In the genomic region with DNA sequence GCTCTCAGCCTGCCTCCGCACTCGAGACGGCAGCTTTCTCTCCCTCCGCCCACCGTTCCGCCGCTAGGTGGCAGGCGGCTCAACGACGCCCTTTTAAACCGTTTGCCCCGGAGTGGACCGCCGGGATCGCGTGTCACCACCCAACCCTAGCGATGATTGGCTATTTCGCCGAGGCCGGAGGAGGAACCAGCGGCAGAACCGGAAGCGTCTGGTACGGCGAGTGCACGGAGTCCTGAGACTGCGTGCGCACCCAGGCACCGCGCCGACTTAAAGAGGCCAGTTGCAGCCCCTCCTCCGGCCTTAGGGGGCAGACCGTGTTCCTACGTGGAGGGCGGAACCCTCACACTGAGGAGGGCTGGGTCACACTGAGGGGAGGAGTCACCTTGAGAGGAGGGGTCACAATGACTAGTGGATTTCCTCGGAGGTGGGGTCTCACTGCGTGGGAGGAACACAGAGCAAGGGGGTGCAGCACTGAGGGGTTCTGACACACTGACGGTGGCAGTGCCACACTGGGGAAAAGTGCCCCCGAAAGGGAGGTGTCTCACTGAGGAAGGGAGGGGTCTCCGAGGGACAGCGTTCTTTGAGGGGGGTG, we compare ENCODE assay signal across 1 cellular context.
TF ChIP-seq lines count a peak whose summit lies in the region.

No MANE protein-coding gene starts in this region.

TF ChIP-seq in HEK293, 187 proteins besides CTCF, POLR2A, EP300 and RAD21 (continued from another document):
- TF ChIP-seq, protein P1, sequence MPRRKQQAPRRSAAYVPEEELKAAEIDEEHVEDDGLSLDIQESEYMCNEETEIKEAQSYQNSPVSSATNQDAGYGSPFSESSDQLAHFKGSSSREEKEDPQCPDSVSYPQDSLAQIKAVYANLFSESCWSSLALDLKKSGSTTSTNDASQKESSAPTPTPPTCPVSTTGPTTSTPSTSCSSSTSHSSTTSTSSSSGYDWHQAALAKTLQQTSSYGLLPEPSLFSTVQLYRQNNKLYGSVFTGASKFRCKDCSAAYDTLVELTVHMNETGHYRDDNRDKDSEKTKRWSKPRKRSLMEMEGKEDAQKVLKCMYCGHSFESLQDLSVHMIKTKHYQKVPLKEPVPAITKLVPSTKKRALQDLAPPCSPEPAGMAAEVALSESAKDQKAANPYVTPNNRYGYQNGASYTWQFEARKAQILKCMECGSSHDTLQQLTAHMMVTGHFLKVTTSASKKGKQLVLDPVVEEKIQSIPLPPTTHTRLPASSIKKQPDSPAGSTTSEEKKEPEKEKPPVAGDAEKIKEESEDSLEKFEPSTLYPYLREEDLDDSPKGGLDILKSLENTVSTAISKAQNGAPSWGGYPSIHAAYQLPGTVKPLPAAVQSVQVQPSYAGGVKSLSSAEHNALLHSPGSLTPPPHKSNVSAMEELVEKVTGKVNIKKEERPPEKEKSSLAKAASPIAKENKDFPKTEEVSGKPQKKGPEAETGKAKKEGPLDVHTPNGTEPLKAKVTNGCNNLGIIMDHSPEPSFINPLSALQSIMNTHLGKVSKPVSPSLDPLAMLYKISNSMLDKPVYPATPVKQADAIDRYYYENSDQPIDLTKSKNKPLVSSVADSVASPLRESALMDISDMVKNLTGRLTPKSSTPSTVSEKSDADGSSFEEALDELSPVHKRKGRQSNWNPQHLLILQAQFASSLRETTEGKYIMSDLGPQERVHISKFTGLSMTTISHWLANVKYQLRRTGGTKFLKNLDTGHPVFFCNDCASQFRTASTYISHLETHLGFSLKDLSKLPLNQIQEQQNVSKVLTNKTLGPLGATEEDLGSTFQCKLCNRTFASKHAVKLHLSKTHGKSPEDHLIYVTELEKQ (tag by site-specific recombination; IDR thresholded peaks at IDR 0.05; ENCODE audit: borderline replicate concordance), result no peak
- TF ChIP-seq ZNF2 (tag by site-specific recombination; IDR thresholded peaks at IDR 0.05) (peak; percentile 41; the same call in 1 of the 2 replicates), ZNF433 (tag by site-specific recombination; IDR thresholded peaks at IDR 0.05; ENCODE audit: low read depth) (no peak), ZNF544 (tag by site-specific recombination; IDR thresholded peaks at IDR 0.05) (no peak), ZFP41 (tag by site-specific recombination; IDR thresholded peaks at IDR 0.05; ENCODE audit: borderline replicate concordance) (no peak), ZNF214 (tag by site-specific recombination; IDR thresholded peaks at IDR 0.05; ENCODE audit: borderline replicate concordance) (no peak), ZNF792 (tag by site-specific recombination; IDR thresholded peaks at IDR 0.05) (no peak), ZNF223 (tag by site-specific recombination; IDR thresholded peaks at IDR 0.05) (no peak), HOXC10 (CRISPR knock-in tag; IDR thresholded peaks at IDR 0.05) (no peak), ZNF211 (tag by site-specific recombination; IDR thresholded peaks at IDR 0.05; ENCODE audit: low read depth) (no peak), ZNF510 (tag by site-specific recombination; IDR thresholded peaks at IDR 0.05; ENCODE audit: insufficient replicate concordance) (no peak), ZNF555 (tag by site-specific recombination; conservative IDR thresholded peaks at IDR 0.05) (no peak), ZNF16 (tag by site-specific recombination; IDR thresholded peaks at IDR 0.05; ENCODE audit: low read depth) (no peak)
- TF ChIP-seq, protein P2, sequence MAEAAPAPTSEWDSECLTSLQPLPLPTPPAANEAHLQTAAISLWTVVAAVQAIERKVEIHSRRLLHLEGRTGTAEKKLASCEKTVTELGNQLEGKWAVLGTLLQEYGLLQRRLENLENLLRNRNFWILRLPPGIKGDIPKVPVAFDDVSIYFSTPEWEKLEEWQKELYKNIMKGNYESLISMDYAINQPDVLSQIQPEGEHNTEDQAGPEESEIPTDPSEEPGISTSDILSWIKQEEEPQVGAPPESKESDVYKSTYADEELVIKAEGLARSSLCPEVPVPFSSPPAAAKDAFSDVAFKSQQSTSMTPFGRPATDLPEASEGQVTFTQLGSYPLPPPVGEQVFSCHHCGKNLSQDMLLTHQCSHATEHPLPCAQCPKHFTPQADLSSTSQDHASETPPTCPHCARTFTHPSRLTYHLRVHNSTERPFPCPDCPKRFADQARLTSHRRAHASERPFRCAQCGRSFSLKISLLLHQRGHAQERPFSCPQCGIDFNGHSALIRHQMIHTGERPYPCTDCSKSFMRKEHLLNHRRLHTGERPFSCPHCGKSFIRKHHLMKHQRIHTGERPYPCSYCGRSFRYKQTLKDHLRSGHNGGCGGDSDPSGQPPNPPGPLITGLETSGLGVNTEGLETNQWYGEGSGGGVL (tag by site-specific recombination; IDR thresholded peaks at IDR 0.05), result no peak
- TF ChIP-seq, protein P3, sequence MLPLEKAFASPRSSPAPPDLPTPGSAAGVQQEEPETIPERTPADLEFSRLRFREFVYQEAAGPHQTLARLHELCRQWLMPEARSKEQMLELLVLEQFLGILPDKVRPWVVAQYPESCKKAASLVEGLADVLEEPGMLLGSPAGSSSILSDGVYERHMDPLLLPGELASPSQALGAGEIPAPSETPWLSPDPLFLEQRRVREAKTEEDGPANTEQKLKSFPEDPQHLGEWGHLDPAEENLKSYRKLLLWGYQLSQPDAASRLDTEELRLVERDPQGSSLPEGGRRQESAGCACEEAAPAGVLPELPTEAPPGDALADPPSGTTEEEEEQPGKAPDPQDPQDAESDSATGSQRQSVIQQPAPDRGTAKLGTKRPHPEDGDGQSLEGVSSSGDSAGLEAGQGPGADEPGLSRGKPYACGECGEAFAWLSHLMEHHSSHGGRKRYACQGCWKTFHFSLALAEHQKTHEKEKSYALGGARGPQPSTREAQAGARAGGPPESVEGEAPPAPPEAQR (tag by site-specific recombination; IDR thresholded peaks at IDR 0.05), result no peak
- TF ChIP-seq, protein P4, sequence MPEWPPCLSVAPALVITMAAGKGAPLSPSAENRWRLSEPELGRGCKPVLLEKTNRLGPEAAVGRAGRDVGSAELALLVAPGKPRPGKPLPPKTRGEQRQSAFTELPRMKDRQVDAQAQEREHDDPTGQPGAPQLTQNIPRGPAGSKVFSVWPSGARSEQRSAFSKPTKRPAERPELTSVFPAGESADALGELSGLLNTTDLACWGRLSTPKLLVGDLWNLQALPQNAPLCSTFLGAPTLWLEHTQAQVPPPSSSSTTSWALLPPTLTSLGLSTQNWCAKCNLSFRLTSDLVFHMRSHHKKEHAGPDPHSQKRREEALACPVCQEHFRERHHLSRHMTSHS (tag by site-specific recombination; IDR thresholded peaks at IDR 0.05), result no peak
- TF ChIP-seq, protein P5, sequence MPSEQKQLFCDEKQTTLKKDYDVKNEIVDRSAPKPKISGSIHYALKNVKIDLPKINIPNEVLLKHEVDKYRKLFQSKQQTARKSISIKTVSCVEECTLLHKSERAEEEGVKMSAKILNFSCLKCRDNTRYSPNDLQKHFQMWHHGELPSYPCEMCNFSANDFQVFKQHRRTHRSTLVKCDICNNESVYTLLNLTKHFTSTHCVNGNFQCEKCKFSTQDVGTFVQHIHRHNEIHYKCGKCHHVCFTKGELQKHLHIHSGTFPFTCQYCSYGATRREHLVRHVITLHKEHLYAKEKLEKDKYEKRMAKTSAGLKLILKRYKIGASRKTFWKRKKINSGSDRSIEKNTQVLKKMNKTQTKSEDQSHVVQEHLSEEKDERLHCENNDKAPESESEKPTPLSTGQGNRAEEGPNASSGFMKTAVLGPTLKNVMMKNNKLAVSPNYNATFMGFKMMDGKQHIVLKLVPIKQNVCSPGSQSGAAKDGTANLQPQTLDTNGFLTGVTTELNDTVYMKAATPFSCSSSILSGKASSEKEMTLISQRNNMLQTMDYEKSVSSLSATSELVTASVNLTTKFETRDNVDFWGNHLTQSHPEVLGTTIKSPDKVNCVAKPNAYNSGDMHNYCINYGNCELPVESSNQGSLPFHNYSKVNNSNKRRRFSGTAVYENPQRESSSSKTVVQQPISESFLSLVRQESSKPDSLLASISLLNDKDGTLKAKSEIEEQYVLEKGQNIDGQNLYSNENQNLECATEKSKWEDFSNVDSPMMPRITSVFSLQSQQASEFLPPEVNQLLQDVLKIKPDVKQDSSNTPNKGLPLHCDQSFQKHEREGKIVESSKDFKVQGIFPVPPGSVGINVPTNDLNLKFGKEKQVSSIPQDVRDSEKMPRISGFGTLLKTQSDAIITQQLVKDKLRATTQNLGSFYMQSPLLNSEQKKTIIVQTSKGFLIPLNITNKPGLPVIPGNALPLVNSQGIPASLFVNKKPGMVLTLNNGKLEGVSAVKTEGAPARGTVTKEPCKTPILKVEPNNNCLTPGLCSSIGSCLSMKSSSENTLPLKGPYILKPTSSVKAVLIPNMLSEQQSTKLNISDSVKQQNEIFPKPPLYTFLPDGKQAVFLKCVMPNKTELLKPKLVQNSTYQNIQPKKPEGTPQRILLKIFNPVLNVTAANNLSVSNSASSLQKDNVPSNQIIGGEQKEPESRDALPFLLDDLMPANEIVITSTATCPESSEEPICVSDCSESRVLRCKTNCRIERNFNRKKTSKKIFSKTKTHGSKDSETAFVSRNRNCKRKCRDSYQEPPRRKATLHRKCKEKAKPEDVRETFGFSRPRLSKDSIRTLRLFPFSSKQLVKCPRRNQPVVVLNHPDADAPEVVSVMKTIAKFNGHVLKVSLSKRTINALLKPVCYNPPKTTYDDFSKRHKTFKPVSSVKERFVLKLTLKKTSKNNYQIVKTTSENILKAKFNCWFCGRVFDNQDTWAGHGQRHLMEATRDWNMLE (tag by site-specific recombination; conservative IDR thresholded peaks at IDR 0.05; ENCODE audit: low read depth), result peak; percentile 44; the same call in 1 of the 2 replicates
